2 cellular contexts compared by ENCODE assay signal in genomic region chr1:16881742-16882141, GRCh38. TPM values are rescaled to one million over a fixed set of nuclear protein-coding genes. Genes with fewer than 3 reads are reported as not detected.
"Had no signal": no experiment of that assay in that cellular context is flagged by ENCODE, and none has a peak within 500 bp of the region (broad histone marks: within the 10 kb centered on the region; RNA-seq: fewer than 3 reads in every experiment).

No MANE protein-coding gene starts in this region.

RNA-seq across cellular contexts. Expression of gene RNU1-2, which starts 14.0 kb away (rescaled TPM):
- total RNA-seq: GM23338 had no signal
- polyA plus RNA-seq: GM23338, IMR-90 had no signal
